Comparison of ENCODE assay signal across 1 cellular context in genomic region chr20:58990651-58991445, GRCh38.
TF ChIP-seq lines count a peak whose summit lies in the region.

No MANE protein-coding gene starts in this region.

TF ChIP-seq in GM12878, 131 proteins besides CTCF, POLR2A, EP300 and RAD21:
- TF ChIP-seq POLR2AphosphoS5 (IDR thresholded peaks at IDR 0.05; ENCODE audit: low read length) (0 out of 2 replicates have a peak, but pooled peaks have one; percentile 27), PML (IDR thresholded peaks at IDR 0.05; ENCODE audit: low read length) (no peak)
TF ChIP-seq in GM12878: peak in this region for 1.
